Comparison of ENCODE assay signal across 33 cellular contexts in the genomic region with DNA sequence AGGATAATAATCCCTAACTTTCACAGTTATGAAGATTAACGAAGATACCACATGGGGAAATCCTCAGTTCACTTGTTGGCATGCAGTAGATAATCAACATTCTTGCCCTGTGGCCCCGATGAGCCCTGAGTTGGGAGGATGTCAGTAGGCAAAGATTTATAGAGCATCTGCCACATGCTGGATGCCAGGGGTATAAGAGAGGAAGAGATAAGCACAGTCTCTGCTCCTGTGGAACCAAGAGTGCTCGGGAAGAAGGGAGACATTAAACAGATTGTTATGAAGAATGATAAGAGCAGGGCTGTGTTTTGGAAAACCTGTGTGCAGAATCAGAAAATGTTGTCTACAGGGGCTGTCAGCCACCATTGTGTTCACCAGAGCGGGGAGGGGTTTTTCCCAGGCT. TPM values are rescaled to one million over a fixed set of nuclear protein-coding genes. Genes with fewer than 3 reads are reported as not detected.
DNase-seq lines count a peak whose midpoint lies in the region; ATAC-seq and TF ChIP-seq lines count a peak whose summit lies in the region.
"Had no signal": no experiment of that assay in that cellular context is flagged by ENCODE, and none has a peak within 500 bp of the region (broad histone marks: within the 10 kb centered on the region; RNA-seq: fewer than 3 reads in every experiment).

No MANE protein-coding gene starts in this region.

- peaks cover 5% of the 10 kb centered on the region for H3K9me3 Mint-ChIP-seq in activated T-helper 17 cell treated with anti-CD3 and anti-CD28 coated beads, Interleukin-2, amount 50 U/mL, for 72 hours

- H3K36me3 ChIP-seq in skeletal muscle tissue (ENCODE audit: control insufficient read depth in 3 of 3, insufficient read depth in 3 of 3, low read length in 3 of 3) = no peaks in the 10 kb centered on the region
- H3K36me3 ChIP-seq: Peyer's patch, thoracic aorta had no signal

- no peak overlapping the region for H3K4me3 ChIP-seq in skeletal muscle tissue (ENCODE audit: low read length in 3 of 3)
- H3K4me3 ChIP-seq: GM23338, Peyer's patch, thoracic aorta had no signal

- ATAC-seq in SK-N-SH treated with all-trans-retinoic acid at 6 μM for 48 hours (peak; percentile 41), left ventricle myocardium superior (peak; percentile 4)
- ATAC-seq in activated T-helper 17 cell treated with anti-CD3 and anti-CD28 coated beads, Interleukin-2, amount 50 U/mL, for 72 hours (replicated peaks) = no peak
- ATAC-seq: stimulated activated naive CD8-positive, alpha-beta T cell treated with anti-CD3 and anti-CD28 coated beads, Interleukin-15, Interleukin-2, amounts not matched to agents 100 U/mL and 50 U/mL, for 24 hours had no signal

- peak overlapping the region; percentile 60 for H3K27ac ChIP-seq in skeletal muscle tissue (ENCODE audit: low read depth, low read length)
- H3K27ac ChIP-seq: thoracic aorta, VCaP had no signal

- H3K9me3 ChIP-seq in skeletal muscle tissue (ENCODE audit: control insufficient read depth in 3 of 3, low read length in 3 of 3) = peaks cover 0 to 2% (median 0%) of the 10 kb centered on the region in 3 donors
- H3K9me3 ChIP-seq: thoracic aorta had no signal

- no peak overlapping the region for H3K4me3 Mint-ChIP-seq in activated T-helper 17 cell treated with anti-CD3 and anti-CD28 coated beads, Interleukin-2, amount 50 U/mL, for 72 hours
- H3K4me3 Mint-ChIP-seq: CD14-positive monocyte, GM23338 had no signal

- DNase-seq in NCI-H82 (lab: John Stamatoyannopoulos, UW) (peak; percentile 40), NCI-H82 treated with DMSO at 0.1 percent for 48 hours (lab: John Stamatoyannopoulos, UW; ENCODE audit: unreplicated experiment) (no peak), left ventricle myocardium superior (no peak), ecto neural progenitor cell (ENCODE audit: low spot score) (no peak), LoVo (ENCODE audit: low spot score) (no peak)
- DNase-seq: 8988T; activated CD4-positive, alpha-beta T cell treated with anti-CD3 and anti-CD28 coated beads for 4 hours; activated naive CD4-positive, alpha-beta T cell treated with anti-CD3 and anti-CD28 coated beads, Interleukin-2, amount 50 U/mL, for 16 hours; amniotic stem cell; DMS79 treated with DMSO at 0.1 percent for 48 hours; effector CD8-positive, alpha-beta T cell; erythroblast; foreskin fibroblast; GF-D8; kidney glomerular epithelial cell; NCI-H1092 treated with DMSO at 0.1 percent for 48 hours; NCI-H1930; NCI-H69; Peyer's patch; SIG-M5; stimulated activated CD4-positive, alpha-beta T cell treated with anti-CD3 and anti-CD28 coated beads, Interleukin-1b, Interleukin-23, amount 100 ng/mL, for 48 hours; stimulated activated naive CD8-positive, alpha-beta T cell treated with anti-CD3 and anti-CD28 coated beads, Interleukin-15, Interleukin-2, amounts not matched to agents 100 U/mL and 50 U/mL, for 24 hours had no signal

- no peak overlapping the region for H3K27ac Mint-ChIP-seq in activated T-helper 17 cell treated with anti-CD3 and anti-CD28 coated beads, Interleukin-2, amount 50 U/mL, for 72 hours
- H3K27ac Mint-ChIP-seq: activated T-helper 2 cell treated with anti-CD3 and anti-CD28 coated beads, Interferon-gamma antibody, Interleukin-2, Interleukin-4, amounts not matched to agents 10 μg/mL and 5 μg/mL and 100 μg/mL, durations not matched to agents 14 hours and 24 hours and 36 hours; CD14-positive monocyte; GM23338 had no signal

- peaks cover 0 to 3% (median 0%) of the 10 kb centered on the region in 3 donors for H3K27me3 ChIP-seq in skeletal muscle tissue (ENCODE audit: control insufficient read depth in 3 of 3, insufficient read depth in 3 of 3, low read length in 3 of 3)
- H3K27me3 ChIP-seq: Peyer's patch had no signal

- peaks cover 21 to 57% (median 40%) of the 10 kb centered on the region in 3 donors for H3K4me1 ChIP-seq in skeletal muscle tissue (ENCODE audit: control insufficient read depth in 3 of 3, insufficient read depth in 3 of 3, low read length in 3 of 3)

- H3K4me1 Mint-ChIP-seq in activated T-helper 17 cell treated with anti-CD3 and anti-CD28 coated beads, Interleukin-2, amount 50 U/mL, for 72 hours = peaks cover 14% of the 10 kb centered on the region

- intact Hi-C loops in left ventricle myocardium superior (cut with micrococcal nuclease) = no loop called here

- no peaks in the 10 kb centered on the region for H3K36me3 Mint-ChIP-seq in activated T-helper 17 cell treated with anti-CD3 and anti-CD28 coated beads, Interleukin-2, amount 50 U/mL, for 72 hours (ENCODE audit: low read depth)
- H3K36me3 Mint-ChIP-seq: CD14-positive monocyte had no signal

- H3K9ac ChIP-seq in skeletal muscle tissue (ENCODE audit: low read depth in 1 of 3, low read length in 3 of 3) = peak overlapping the region in 1 of 3 donors; percentile 51

- peaks cover 8% of the 10 kb centered on the region for H3K27me3 Mint-ChIP-seq in activated T-helper 17 cell treated with anti-CD3 and anti-CD28 coated beads, Interleukin-2, amount 50 U/mL, for 72 hours

TF ChIP-seq in SK-N-SH treated with all-trans-retinoic acid at 6 μM for 48 hours, 23 proteins besides CTCF, POLR2A, EP300 and RAD21:
- TF ChIP-seq GLIS3 (CRISPR knock-in tag; IDR thresholded peaks at IDR 0.05) (no peak), ISL1 (CRISPR knock-in tag; IDR thresholded peaks at IDR 0.05) (peak; percentile 71), TCF4 (CRISPR knock-in tag; IDR thresholded peaks at IDR 0.05; ENCODE audit: borderline replicate concordance) (peak; percentile 47; the same call in 1 of the 2 replicates)
- TF ChIP-seq, protein P1, sequence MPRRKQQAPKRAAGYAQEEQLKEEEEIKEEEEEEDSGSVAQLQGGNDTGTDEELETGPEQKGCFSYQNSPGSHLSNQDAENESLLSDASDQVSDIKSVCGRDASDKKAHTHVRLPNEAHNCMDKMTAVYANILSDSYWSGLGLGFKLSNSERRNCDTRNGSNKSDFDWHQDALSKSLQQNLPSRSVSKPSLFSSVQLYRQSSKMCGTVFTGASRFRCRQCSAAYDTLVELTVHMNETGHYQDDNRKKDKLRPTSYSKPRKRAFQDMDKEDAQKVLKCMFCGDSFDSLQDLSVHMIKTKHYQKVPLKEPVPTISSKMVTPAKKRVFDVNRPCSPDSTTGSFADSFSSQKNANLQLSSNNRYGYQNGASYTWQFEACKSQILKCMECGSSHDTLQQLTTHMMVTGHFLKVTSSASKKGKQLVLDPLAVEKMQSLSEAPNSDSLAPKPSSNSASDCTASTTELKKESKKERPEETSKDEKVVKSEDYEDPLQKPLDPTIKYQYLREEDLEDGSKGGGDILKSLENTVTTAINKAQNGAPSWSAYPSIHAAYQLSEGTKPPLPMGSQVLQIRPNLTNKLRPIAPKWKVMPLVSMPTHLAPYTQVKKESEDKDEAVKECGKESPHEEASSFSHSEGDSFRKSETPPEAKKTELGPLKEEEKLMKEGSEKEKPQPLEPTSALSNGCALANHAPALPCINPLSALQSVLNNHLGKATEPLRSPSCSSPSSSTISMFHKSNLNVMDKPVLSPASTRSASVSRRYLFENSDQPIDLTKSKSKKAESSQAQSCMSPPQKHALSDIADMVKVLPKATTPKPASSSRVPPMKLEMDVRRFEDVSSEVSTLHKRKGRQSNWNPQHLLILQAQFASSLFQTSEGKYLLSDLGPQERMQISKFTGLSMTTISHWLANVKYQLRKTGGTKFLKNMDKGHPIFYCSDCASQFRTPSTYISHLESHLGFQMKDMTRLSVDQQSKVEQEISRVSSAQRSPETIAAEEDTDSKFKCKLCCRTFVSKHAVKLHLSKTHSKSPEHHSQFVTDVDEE (CRISPR knock-in tag; IDR thresholded peaks at IDR 0.05) = peak; percentile 61; the same call in 1 of the 2 replicates

RNA-seq across cellular contexts. Expression of a gene that starts 43.7 kb away (rescaled TPM):
- total RNA-seq in left ventricle myocardium superior (0.17 TPM), skeletal muscle tissue (1.6 TPM)
- total RNA-seq in activated T-helper 17 cell treated with anti-CD3 and anti-CD28 coated beads, Interleukin-2, amount 50 U/mL, for 72 hours = not detected
- total RNA-seq: activated T-helper 2 cell treated with anti-CD3 and anti-CD28 coated beads, Interferon-gamma antibody, Interleukin-2, Interleukin-4, amounts not matched to agents 10 μg/mL and 5 μg/mL and 100 μg/mL, durations not matched to agents 14 hours and 24 hours and 36 hours; MCF 10A; osteocyte; renal cortical epithelial cell; thoracic aorta had no signal

RNA-seq across cellular contexts. Expression of a gene that starts 55.4 kb away (rescaled TPM):
- total RNA-seq in left ventricle myocardium superior = 119 TPM
- 138 TPM for total RNA-seq in skeletal muscle tissue
- total RNA-seq in activated T-helper 17 cell treated with anti-CD3 and anti-CD28 coated beads, Interleukin-2, amount 50 U/mL, for 72 hours = 100 to 1,000 TPM; 129 to 206 TPM
